24 cellular contexts compared by ENCODE assay signal in the genomic region with DNA sequence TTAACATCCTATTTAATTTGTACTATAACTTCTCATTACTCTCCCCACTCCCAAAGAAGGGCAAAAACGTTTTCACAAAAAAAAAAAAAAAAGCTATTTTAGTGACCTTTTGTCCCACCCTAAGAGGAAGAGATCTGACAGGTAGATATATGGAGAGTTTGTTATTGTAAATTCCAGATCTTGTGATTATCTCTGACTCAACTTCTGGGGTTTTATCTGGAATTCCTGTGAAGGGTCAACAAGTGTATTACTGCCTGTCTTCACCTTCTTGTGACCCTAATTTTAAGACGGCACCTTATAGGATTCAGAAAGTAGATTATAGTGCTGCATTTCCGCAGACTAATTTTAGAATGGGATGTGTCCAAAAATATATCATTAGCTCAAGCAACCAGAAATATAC.
DNase-seq lines count a peak whose midpoint lies in the region; ATAC-seq, FAIRE-seq and TF ChIP-seq lines count a peak whose summit lies in the region.
"Had no signal": no experiment of that assay in that cellular context is flagged by ENCODE, and none has a peak within 500 bp of the region (broad histone marks: within the 10 kb centered on the region; RNA-seq: fewer than 3 reads in every experiment).

No MANE protein-coding gene starts in this region.

- CTCF ChIA-PET in PC-3 (lab: Charles Lee): no interaction called here

- no peak for TF ChIP-seq CTCF in PC-3 (conservative IDR thresholded peaks at IDR 0.05; ENCODE audit: low read depth, low read length)

- no peak overlapping the region for H3K4me3 ChIP-seq in PC-3 (ENCODE audit: low read length)
- H3K4me3 ChIP-seq in mesendoderm (ENCODE audit: low read length): no peak overlapping the region
- H3K4me3 ChIP-seq in small intestine (ENCODE audit: low read depth in 1 of 2, low read length in 2 of 2): no peak overlapping the region
- H3K4me3 ChIP-seq: cardiac muscle cell, dorsolateral prefrontal cortex, neural progenitor cell, prostate gland, tibial artery had no signal

- WGBS in mesendoderm (ENCODE audit: extremely low coverage, insufficient coverage, low lambda C conversion rate): no CpG with 5 or more reads among the region's 3 CpGs
- 24 to 26% (median 26%) methylated on average over 3 of the region's 3 CpGs for WGBS in small intestine, 3 donors

- H4K20me1 ChIP-seq in PC-3 (ENCODE audit: low read length): no peaks in the 10 kb centered on the region

- no peak overlapping the region for H2BK5ac ChIP-seq in mesendoderm (ENCODE audit: low read length)

- no peak overlapping the region for H3K56ac ChIP-seq in mesendoderm (ENCODE audit: low read length)

- intact Hi-C loops in PC-3 (cut with micrococcal nuclease): loop anchor here (5.0 to 10.0 kb wide), 2 partner anchors 124 to 1339 kb away; no protein-coding TSS in a partner anchor

- H3K27me3 ChIP-seq in PC-3 (ENCODE audit: low read length): no peaks in the 10 kb centered on the region
- H3K27me3 ChIP-seq in mesendoderm (ENCODE audit: insufficient read depth, low read length, poor library complexity): no peaks in the 10 kb centered on the region
- H3K27me3 ChIP-seq in small intestine (ENCODE audit: control insufficient read depth in 2 of 2, insufficient read depth in 2 of 2, low read length in 2 of 2): no peaks in the 10 kb centered on the region
- H3K27me3 ChIP-seq: cardiac muscle cell, dorsolateral prefrontal cortex, neural progenitor cell, tibial artery had no signal

- ATAC-seq in PC-3 (no peak), HG03520 (IDR thresholded peaks at IDR 0.05; ENCODE audit: unreplicated experiment) (no peak)
- ATAC-seq: activated T-helper 17 cell treated with anti-CD3 and anti-CD28 coated beads, Interleukin-2, amount 50 U/mL, for 72 hours; left colon; stimulated activated naive CD8-positive, alpha-beta T cell treated with anti-CD3 and anti-CD28 coated beads, Interleukin-15, Interleukin-2, amounts not matched to agents 100 U/mL and 50 U/mL, for 24 hours; T-helper 17 cell had no signal

- no peaks in the 10 kb centered on the region for H3K9me3 ChIP-seq in PC-3 (ENCODE audit: low read length)
- no peaks in the 10 kb centered on the region for H3K9me3 ChIP-seq in small intestine (ENCODE audit: control insufficient read depth, low read depth)
- H3K9me3 ChIP-seq: prostate gland, tibial artery had no signal

- H4K5ac ChIP-seq in mesendoderm (ENCODE audit: low read length): no peak overlapping the region

- peak overlapping the region; percentile 24 for H3K4me2 ChIP-seq in PC-3 (ENCODE audit: low read length)
- H3K4me2 ChIP-seq in mesendoderm (ENCODE audit: low read length): no peak overlapping the region
- H3K4me2 ChIP-seq: neural progenitor cell had no signal

- H3K79me2 ChIP-seq in PC-3 (ENCODE audit: low read length) (no peaks in the 10 kb centered on the region), mesendoderm (ENCODE audit: control insufficient read depth, insufficient read depth, low read length) (no peaks in the 10 kb centered on the region)

- no peak overlapping the region for H4K8ac ChIP-seq in mesendoderm (ENCODE audit: low read depth, low read length)

- no peak overlapping the region for H2BK120ac ChIP-seq in mesendoderm (ENCODE audit: low read depth, low read length)

- no peaks in the 10 kb centered on the region for H3K79me1 ChIP-seq in mesendoderm (ENCODE audit: low read length)

- H3K9ac ChIP-seq in PC-3 (ENCODE audit: low read length) (no peak overlapping the region), mesendoderm (ENCODE audit: low read length) (no peak overlapping the region)
- H3K9ac ChIP-seq: neural progenitor cell had no signal

- no peak overlapping the region for H3K23ac ChIP-seq in mesendoderm (ENCODE audit: low read length)

- H3K36me3 ChIP-seq in PC-3 (ENCODE audit: low read depth, low read length) (no peaks in the 10 kb centered on the region), mesendoderm (ENCODE audit: control insufficient read depth, insufficient read depth, low read length) (no peaks in the 10 kb centered on the region), small intestine (ENCODE audit: control insufficient read depth in 2 of 2, insufficient read depth in 2 of 2, low read length in 2 of 2) (no peaks in the 10 kb centered on the region)
- H3K36me3 ChIP-seq: cardiac muscle cell, neural progenitor cell, prostate gland, tibial artery had no signal

- BruUV-seq in PC-3 (replicated peaks; lab: Mats Ljungman, UMichigan): no TSS peak

- FAIRE-seq in small intestine (lab: Jason Lieb, UNC): no peak

- H3K27ac ChIP-seq in PC-3 (ENCODE audit: low read length) (peak overlapping the region; percentile 6; the same call in 1 of the 2 replicates), mesendoderm (ENCODE audit: low read depth, low read length) (no peak overlapping the region), small intestine (ENCODE audit: low read depth in 1 of 2, low read length in 1 of 2) (no peak overlapping the region)
- H3K27ac ChIP-seq: cardiac muscle cell, dorsolateral prefrontal cortex, epithelial cell of prostate, neural progenitor cell, prostate gland, tibial artery, VCaP had no signal

- peaks cover 8% of the 10 kb centered on the region for H3F3A ChIP-seq in PC-3 (ENCODE audit: low read length, unreplicated experiment)

- POLR2A ChIA-PET in PC-3 (lab: Charles Lee; ENCODE audit: unreplicated experiment): no interaction called here

- H2BK15ac ChIP-seq in mesendoderm (replicated peaks; ENCODE audit: low read depth): no peak overlapping the region

- peak; percentile 13 for DNase-seq in EL
- DNase-seq in PC-3: peak; percentile 80
- peak; percentile 24 for DNase-seq in dermis blood vessel endothelial cell
- DNase-seq in mesendoderm: peak; percentile 32
- no peak for DNase-seq in T1000 (lab: John Stamatoyannopoulos, UW)
- no peak for DNase-seq in small intestine
- no peak for DNase-seq in ecto neural progenitor cell (ENCODE audit: low spot score)
- DNase-seq: activated CD4-positive, alpha-beta T cell treated with anti-CD3 and anti-CD28 coated beads, Interleukin-2, amount 10 ng/mL, durations not matched to agents 7 days and 5 days; dorsolateral prefrontal cortex; left colon; MM.1S; NCI-H146; NCI-H774; SIG-M5; stimulated activated naive CD8-positive, alpha-beta T cell treated with anti-CD3 and anti-CD28 coated beads, Interleukin-15, Interleukin-2, amounts not matched to agents 100 U/mL and 50 U/mL, for 24 hours; T-helper 17 cell; tibial artery had no signal

- H2AFZ ChIP-seq in PC-3 (ENCODE audit: low read length): no peak overlapping the region
- H2AFZ ChIP-seq: neural progenitor cell had no signal

- H3K9me2 ChIP-seq in PC-3 (replicated peaks; ENCODE audit: low read length): no peaks in the 10 kb centered on the region

- H2AK5ac ChIP-seq in mesendoderm (ENCODE audit: low read length): no peak overlapping the region

- H3K4ac ChIP-seq in mesendoderm (ENCODE audit: low read depth, low read length): no peak overlapping the region

- H3K4me1 ChIP-seq in PC-3 (ENCODE audit: insufficient read depth, low read length) (peaks cover 60% of the 10 kb centered on the region), mesendoderm (ENCODE audit: control insufficient read depth, low read depth, low read length) (no peaks in the 10 kb centered on the region), small intestine (ENCODE audit: control insufficient read depth in 2 of 2, insufficient read depth in 1 of 2, low read depth in 1 of 2, low read length in 1 of 2) (no peaks in the 10 kb centered on the region)
- H3K4me1 ChIP-seq: neural progenitor cell, prostate gland, tibial artery had no signal

- H3K18ac ChIP-seq in mesendoderm (ENCODE audit: low read length): no peak overlapping the region

Comparison
In these comparisons a context has a peak if more than half of its experiments do, and no peak if none do; other contexts are left out.
1. DNase-seq: peak in EL (single experiment), PC-3 (single experiment), dermis blood vessel endothelial cell (single experiment) and mesendoderm (single experiment); none in T1000 (single experiment), small intestine (single experiment) and ecto neural progenitor cell (single experiment).